ENCODE assay signal across 9 cellular contexts in the genomic region with DNA sequence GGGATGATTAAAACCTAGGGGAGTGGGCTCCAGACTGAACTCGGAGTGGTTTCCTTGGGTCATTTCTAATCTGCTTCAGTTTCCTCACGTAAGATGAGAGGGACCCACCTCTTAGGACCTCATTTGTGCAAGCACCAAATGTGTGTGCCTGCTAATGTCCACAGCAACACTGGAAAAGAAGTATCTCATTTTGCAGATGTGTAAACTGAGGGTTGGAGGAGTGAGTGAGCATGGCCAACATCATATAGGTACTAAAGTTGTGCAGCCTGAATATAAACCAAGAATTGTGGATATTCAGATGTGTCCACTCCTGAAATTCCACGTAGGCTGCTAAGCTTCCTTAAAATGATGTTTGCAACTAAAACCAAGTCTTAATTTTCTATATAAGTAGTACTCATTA. TPM values are rescaled to one million over a fixed set of nuclear protein-coding genes. Genes with fewer than 3 reads are reported as not detected.
DNase-seq lines count a peak whose midpoint lies in the region; ATAC-seq, FAIRE-seq and TF ChIP-seq lines count a peak whose summit lies in the region.
"Had no signal": no experiment of that assay in that cellular context is flagged by ENCODE, and none has a peak within 500 bp of the region (broad histone marks: within the 10 kb centered on the region; RNA-seq: fewer than 3 reads in every experiment).

No MANE protein-coding gene starts in this region.

- peaks cover under 1 to 1% of the 10 kb centered on the region in 2 experiments; a peak in 1 of 5 replicates for H3K27me3 ChIP-seq in HepG2 (ENCODE audit: control insufficient read depth in 1 of 2, insufficient read depth in 2 of 2, low read length in 2 of 2)
- no peaks in the 10 kb centered on the region for H3K27me3 ChIP-seq in right lobe of liver
- H3K27me3 ChIP-seq in breast epithelium = no peaks in the 10 kb centered on the region
- no peaks in the 10 kb centered on the region for H3K27me3 ChIP-seq in uterus

- peak overlapping the region; percentile 83 for H3K4me2 ChIP-seq in HepG2 (ENCODE audit: low read depth, low read length)

- H3K4me3 Mint-ChIP-seq in nephron = no peak overlapping the region

- intact Hi-C loops in HepG2 (cut with micrococcal nuclease; ENCODE audit: unreplicated experiment) = no loop called here
- intact Hi-C loops in right lobe of liver (cut with DNase I) = no loop called here
- intact Hi-C loops in breast epithelium (cut with DNase I; ENCODE audit: low total_unique reads) = no loop called here
- intact Hi-C loops in uterus (cut with DNase I; ENCODE audit: low total_unique reads) = no loop called here

- TF ChIP-seq CTCF in HepG2 (CRISPR knock-in tag; IDR thresholded peaks at IDR 0.05) = no peak
- TF ChIP-seq CTCF in right lobe of liver (IDR thresholded peaks at IDR 0.05) = no peak
- TF ChIP-seq CTCF in breast epithelium (IDR thresholded peaks at IDR 0.05) = no peak
- no peak for TF ChIP-seq CTCF in nephron (IDR thresholded peaks at IDR 0.05; ENCODE audit: unreplicated experiment in 3 of 3)
- TF ChIP-seq CTCF in uterus (IDR thresholded peaks at IDR 0.05) = no peak

- ATAC-seq in HepG2 (no peak), right lobe of liver (no peak), GM18517 (IDR thresholded peaks at IDR 0.05; ENCODE audit: unreplicated experiment) (no peak)

- TF ChIP-seq POLR2A in HepG2 (IDR thresholded peaks at IDR 0.05; ENCODE audit: insufficient read depth in 1 of 2, low read depth in 2 of 2, low read length in 2 of 2) (no peak), right lobe of liver (IDR thresholded peaks at IDR 0.05) (no peak), breast epithelium (IDR thresholded peaks at IDR 0.05) (no peak), uterus (IDR thresholded peaks at IDR 0.05) (no peak)

- 72% methylated on average over 3 of the region's 3 CpGs for whole genome bisulfite sequencing in HepG2 (ENCODE audit: low lambda C conversion rate)
- WGBS in right lobe of liver (ENCODE audit: insufficient coverage, low coverage, low lambda C conversion rate, missing lambda C conversion rate) = 68% methylated on average over 2 of the region's 3 CpGs

- no peak for TF ChIP-seq RAD21 in HepG2 (CRISPR knock-in tag; IDR thresholded peaks at IDR 0.05)

- H3K27ac Mint-ChIP-seq in nephron = peak overlapping the region; percentile 93 to 98 (median 97)

- in situ Hi-C loops in HepG2 (cut with HindIII; ENCODE audit: extremely low pct_ligation_motif_present, low pct_unique_long_range_greater_than_20kb) = no loop called here

- H4K20me1 ChIP-seq in HepG2 (ENCODE audit: insufficient read depth, low read length) = no peaks in the 10 kb centered on the region

- no peak for FAIRE-seq in HepG2 (lab: Jason Lieb, UNC)

- H3K27me3 Mint-ChIP-seq in nephron (ENCODE audit: low read depth) = no peaks in the 10 kb centered on the region

- H3K27ac ChIP-seq in HepG2 (ENCODE audit: extremely low read length, insufficient read depth, low read length) (no peak overlapping the region), right lobe of liver (peak overlapping the region in 1 of 3 donors; percentile 5), breast epithelium (peak overlapping the region; percentile 86 to 93), uterus (peak overlapping the region; percentile 70 to 81)

- H3K9ac ChIP-seq in HepG2 (ENCODE audit: insufficient read depth, low read depth, low read length) = peak overlapping the region; percentile 53

- POLR2A ChIA-PET in HepG2 (lab: Yijun Ruan, JAX) = interaction anchor here (1.0 kb wide), 1 partner anchor 16 kb away, joined by 3 read pairs; no protein-coding TSS in a partner anchor

- H3K36me3 ChIP-seq in HepG2 (replicated peaks in 1 of 2; ENCODE audit: control insufficient read depth in 1 of 2, insufficient read depth in 2 of 2, low read length in 2 of 2) (no peaks in the 10 kb centered on the region), right lobe of liver (no peaks in the 10 kb centered on the region), breast epithelium (no peaks in the 10 kb centered on the region), uterus (no peaks in the 10 kb centered on the region)

- peaks cover 59% of the 10 kb centered on the region for H3K4me1 ChIP-seq in HepG2 (ENCODE audit: insufficient read depth, low read length)
- peaks cover 0 to 8% (median 0%) of the 10 kb centered on the region in 4 donors for H3K4me1 ChIP-seq in right lobe of liver
- H3K4me1 ChIP-seq in breast epithelium = peaks cover 0 to 6% of the 10 kb centered on the region in 2 donors
- H3K4me1 ChIP-seq in uterus = peaks cover 4 to 17% of the 10 kb centered on the region in 2 donors

- peaks cover 67% of the 10 kb centered on the region for H3K4me1 Mint-ChIP-seq in nephron

- CTCF ChIA-PET in HepG2 (lab: Yijun Ruan, JAX; ENCODE audit: low intra/inter-chr PET ratio, low total read pairs) = no interaction called here

- no peaks in the 10 kb centered on the region for H3K79me2 ChIP-seq in HepG2 (ENCODE audit: insufficient read depth, low read length)

- peak overlapping the region; percentile 90 for H2AFZ ChIP-seq in HepG2 (ENCODE audit: low read length)

- H3K36me3 Mint-ChIP-seq in nephron (ENCODE audit: low read depth) = no peaks in the 10 kb centered on the region

- TF ChIP-seq EP300 in HepG2 (IDR thresholded peaks at IDR 0.05; ENCODE audit: low read depth in 2 of 2, low read length in 2 of 2) (no peak), HepG2 (CRISPR knock-in tag; IDR thresholded peaks at IDR 0.05; ENCODE audit: borderline replicate concordance) (no peak)

- DNase-seq in HepG2 (ENCODE audit: low spot score) (no peak), right lobe of liver (no peak), breast epithelium (ENCODE audit: low spot score in 2 of 2) (no peak), uterus (no peak), SIG-M5 (lab: John Stamatoyannopoulos, UW) (no peak), T1000 (lab: John Stamatoyannopoulos, UW) (no peak)

- peak overlapping the region in 2 of 3 experiments; percentile 30 to 57; a peak in 5 of 6 replicates for H3K4me3 ChIP-seq in HepG2 (replicated peaks in 1 of 3; ENCODE audit: insufficient read depth in 1 of 3, low read depth in 2 of 3, low read length in 3 of 3)
- H3K4me3 ChIP-seq in right lobe of liver = no peak overlapping the region
- H3K4me3 ChIP-seq in breast epithelium = peak overlapping the region in 1 of 3 donors; percentile 50
- H3K4me3 ChIP-seq in uterus = no peak overlapping the region

- H3K9me3 ChIP-seq in HepG2 (ENCODE audit: low read length) = no peaks in the 10 kb centered on the region
- H3K9me3 ChIP-seq in right lobe of liver = no peaks in the 10 kb centered on the region
- H3K9me3 ChIP-seq in breast epithelium = no peaks in the 10 kb centered on the region
- no peaks in the 10 kb centered on the region for H3K9me3 ChIP-seq in uterus

- no TSS peak for BruUV-seq in HepG2 (replicated peaks; lab: Mats Ljungman, UMichigan)

- no peaks in the 10 kb centered on the region for H3K9me3 Mint-ChIP-seq in nephron
- H3K9me3 Mint-ChIP-seq: activated T-cell treated with anti-CD3 and anti-CD28 coated beads, Interleukin-2, amount 50 U/mL, for 72 hours had no signal

TF ChIP-seq in HepG2, 621 proteins besides CTCF, POLR2A, EP300 and RAD21 (continues in another document):
- TF ChIP-seq HNRNPUL1 (IDR thresholded peaks at IDR 0.05; ENCODE audit: low read depth, low read length) (no peak), RFXAP (CRISPR knock-in tag; IDR thresholded peaks at IDR 0.05; ENCODE audit: borderline replicate concordance) (no peak), RCOR2 (CRISPR knock-in tag; IDR thresholded peaks at IDR 0.05) (no peak), CBX1 (IDR thresholded peaks at IDR 0.05; ENCODE audit: low read depth) (no peak), ZNF558 (CRISPR knock-in tag; IDR thresholded peaks at IDR 0.05; ENCODE audit: borderline replicate concordance) (no peak)
- TF ChIP-seq, protein P1, sequence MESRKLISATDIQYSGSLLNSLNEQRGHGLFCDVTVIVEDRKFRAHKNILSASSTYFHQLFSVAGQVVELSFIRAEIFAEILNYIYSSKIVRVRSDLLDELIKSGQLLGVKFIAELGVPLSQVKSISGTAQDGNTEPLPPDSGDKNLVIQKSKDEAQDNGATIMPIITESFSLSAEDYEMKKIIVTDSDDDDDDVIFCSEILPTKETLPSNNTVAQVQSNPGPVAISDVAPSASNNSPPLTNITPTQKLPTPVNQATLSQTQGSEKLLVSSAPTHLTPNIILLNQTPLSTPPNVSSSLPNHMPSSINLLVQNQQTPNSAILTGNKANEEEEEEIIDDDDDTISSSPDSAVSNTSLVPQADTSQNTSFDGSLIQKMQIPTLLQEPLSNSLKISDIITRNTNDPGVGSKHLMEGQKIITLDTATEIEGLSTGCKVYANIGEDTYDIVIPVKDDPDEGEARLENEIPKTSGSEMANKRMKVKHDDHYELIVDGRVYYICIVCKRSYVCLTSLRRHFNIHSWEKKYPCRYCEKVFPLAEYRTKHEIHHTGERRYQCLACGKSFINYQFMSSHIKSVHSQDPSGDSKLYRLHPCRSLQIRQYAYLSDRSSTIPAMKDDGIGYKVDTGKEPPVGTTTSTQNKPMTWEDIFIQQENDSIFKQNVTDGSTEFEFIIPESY (CRISPR knock-in tag; IDR thresholded peaks at IDR 0.05) = no peak

RNA-seq across cellular contexts. Expression of gene GADD45A, which starts 51.7 kb away (rescaled TPM):
- 25.0 and 46.2 TPM in 2 replicates for total RNA-seq in HepG2 (2016; rRNA removed; fragmentation: Illumina TruSeq; extraction: Trizol)
- total RNA-seq in HepG2 (2016; cell fraction: cytosol; rRNA removed; fragmentation: Illumina TruSeq; extraction: Trizol; ENCODE audit: low read depth) = 21.8 and 26.9 TPM in 2 replicates
- 23.2 and 49.2 TPM in 2 replicates for total RNA-seq in HepG2 (2016; cell fraction: insoluble cytoplasmic fraction; rRNA removed; fragmentation: Illumina TruSeq; extraction: Trizol)
- 27.1 and 30.4 TPM in 2 replicates for total RNA-seq in HepG2 (2016; cell fraction: membrane; rRNA removed; fragmentation: Illumina TruSeq; extraction: Trizol)
- 59.8 and 64.1 TPM in 2 replicates for total RNA-seq in HepG2 (2016; cell fraction: nucleus; rRNA removed; fragmentation: Illumina TruSeq; extraction: Trizol)
- 33.2 and 36.2 TPM in 2 replicates for polyA plus RNA-seq in HepG2 (2011; rRNA removed)
- polyA plus RNA-seq in HepG2 (2011; cell fraction: cytosol; rRNA removed) = 30.4 and 31.8 TPM in 2 replicates
- 131 and 138 TPM in 2 replicates for polyA plus RNA-seq in HepG2 (2011; cell fraction: nucleus; rRNA removed)
- 49.0 and 63.8 TPM in 2 replicates for polyA plus RNA-seq in HepG2 (2012)
- 24.1 and 25.0 TPM in 2 replicates for polyA plus RNA-seq in HepG2 (2016; cell fraction: cytosol; fragmentation: Illumina TruSeq; extraction: Trizol; ENCODE audit: low read depth)
- 48.7 and 51.1 TPM in 2 replicates for polyA plus RNA-seq in HepG2 (2016; cell fraction: insoluble cytoplasmic fraction; fragmentation: Illumina TruSeq; extraction: Trizol; ENCODE audit: low read depth)
- 26.6 and 28.9 TPM in 2 replicates for polyA plus RNA-seq in HepG2 (2016; cell fraction: membrane; fragmentation: Illumina TruSeq; extraction: Trizol; ENCODE audit: low read depth)
- 151 and 156 TPM in 2 replicates for polyA plus RNA-seq in HepG2 (2016; cell fraction: nucleus; fragmentation: Illumina TruSeq; extraction: Trizol; ENCODE audit: insufficient read depth, low read depth)
- 1.4 and 17.0 TPM in 2 replicates for polyA minus RNA-seq in HepG2 (2011; rRNA and poly(A)+ RNA removed; ENCODE audit: low replicate concordance)
- polyA minus RNA-seq in HepG2 (2011; cell fraction: cytosol; rRNA and poly(A)+ RNA removed) = 11.3 and 13.7 TPM in 2 replicates
- polyA minus RNA-seq in HepG2 (2011; cell fraction: nucleus; rRNA and poly(A)+ RNA removed) = 60.7 and 75.2 TPM in 2 replicates
- 10 to 100 TPM; 14.1 to 66.4 (median 43.6) TPM for total RNA-seq in right lobe of liver
- 10 to 100 TPM; 52.4 to 68.2 (median 55.4) TPM for total RNA-seq in breast epithelium
- total RNA-seq in uterus = 10 to 100 TPM; 11.1 to 35.6 (median 20.3) TPM

Comparison
In these comparisons a context has a peak if more than half of its experiments do, and no peak if none do; other contexts are left out.
1. H3K4me3 ChIP-seq: peak in HepG2 (2 of 3); none in right lobe of liver (0 of 3) and uterus (0 of 2).